Comparison of ENCODE assay signal across 23 cellular contexts in the genomic region with DNA sequence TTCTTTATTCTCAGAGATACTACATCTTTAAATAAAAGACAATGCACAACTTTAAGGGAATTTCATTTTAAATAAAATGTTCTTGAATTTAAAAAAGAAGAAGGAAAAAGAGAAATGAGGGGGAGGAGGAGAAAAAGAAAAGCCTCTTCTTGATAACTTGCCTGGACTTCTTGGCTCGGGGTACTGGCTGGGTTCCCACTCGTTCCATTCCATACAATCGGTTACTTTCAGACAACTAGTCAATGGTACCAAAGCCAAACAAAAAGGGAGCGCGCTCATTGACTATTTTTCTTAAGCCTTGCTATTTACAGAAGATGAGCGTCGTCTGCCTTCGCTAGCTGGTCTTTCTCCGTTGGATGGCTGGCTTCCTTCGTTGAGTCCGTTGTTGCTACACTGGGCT.
DNase-seq lines count a peak whose midpoint lies in the region; ATAC-seq, FAIRE-seq and TF ChIP-seq lines count a peak whose summit lies in the region.
"Had no signal": no experiment of that assay in that cellular context is flagged by ENCODE, and none has a peak within 500 bp of the region (broad histone marks: within the 10 kb centered on the region; RNA-seq: fewer than 3 reads in every experiment).

No MANE protein-coding gene starts in this region.

- H3K9me3 ChIP-seq in skeletal muscle tissue (ENCODE audit: control insufficient read depth in 3 of 3, low read length in 3 of 3) = peaks cover 0 to 2% (median 0%) of the 10 kb centered on the region in 3 donors
- H3K9me3 ChIP-seq: MG63 had no signal

- peak overlapping the region in 2 of 3 donors; percentile 24 to 33 for H3K4me3 ChIP-seq in skeletal muscle tissue (ENCODE audit: low read length in 3 of 3)
- H3K4me3 ChIP-seq: GM12878, MG63 had no signal

- H3K4me1 ChIP-seq in skeletal muscle tissue (ENCODE audit: control insufficient read depth in 3 of 3, insufficient read depth in 3 of 3, low read length in 3 of 3) = peaks cover 0 to 7% (median 3%) of the 10 kb centered on the region in 3 donors

- no peak overlapping the region for H3K9ac ChIP-seq in skeletal muscle tissue (ENCODE audit: low read depth in 1 of 3, low read length in 3 of 3)

- no peak overlapping the region for H3K27ac ChIP-seq in skeletal muscle tissue (ENCODE audit: low read depth, low read length)
- H3K27ac ChIP-seq: RWPE1 had no signal

- H3K27me3 ChIP-seq in skeletal muscle tissue (ENCODE audit: control insufficient read depth in 3 of 3, insufficient read depth in 3 of 3, low read length in 3 of 3) = peaks cover 0 to 6% (median 3%) of the 10 kb centered on the region in 3 donors
- H3K27me3 ChIP-seq: MG63 had no signal

- peak; percentile 21 for FAIRE-seq in D721Med (lab: Jason Lieb, UNC)
- FAIRE-seq: GM12878 had no signal

- ATAC-seq in HG02678 (IDR thresholded peaks at IDR 0.05; ENCODE audit: unreplicated experiment) = no peak
- ATAC-seq: GM12878 had no signal

- no peaks in the 10 kb centered on the region for H3K36me3 ChIP-seq in skeletal muscle tissue (ENCODE audit: control insufficient read depth in 3 of 3, insufficient read depth in 3 of 3, low read length in 3 of 3)
- H3K36me3 ChIP-seq: MG63 had no signal

- DNase-seq in D721Med (ENCODE audit: insufficient read length, low spot score) (no peak), astrocyte of the hippocampus (ENCODE audit: low read depth, low spot score) (peak; percentile 55), midbrain (lab: John Stamatoyannopoulos, UW) (peak; percentile 3), HuH-7.5 (ENCODE audit: low spot score) (no peak)
- DNase-seq in activated CD4-positive, alpha-beta T cell treated with anti-CD3 and anti-CD28 coated beads, Interleukin-2, amount 50 U/mL, for 4 hours = no peak
- DNase-seq: CD4-positive, CD25-positive, alpha-beta regulatory T cell; COR-L47; DMS 273 treated with DMSO at 0.1 percent for 48 hours; DMS79 treated with DMSO at 0.1 percent for 48 hours; H7; Kasumi-1; MG63; NCI-H1417; NCI-H1694 treated with DMSO at 0.1 percent for 48 hours; NCI-H2081 treated with DMSO at 0.1 percent for 48 hours; NCI-H446 treated with DMSO at 0.1 percent for 48 hours; NCI-H69; NK-92 treated with Interleukin-12 subunit alpha and Interleukin-12 subunit beta, amount 100 ng/mL, for 24 hours; SHP77 treated with DMSO at 0.1 percent for 48 hours had no signal

- TF ChIP-seq CTCF in D721Med (IDR thresholded peaks at IDR 0.05; ENCODE audit: insufficient read depth, missing control alignments) = no peak

Comparison
In these comparisons a context has a peak if more than half of its experiments do, and no peak if none do; other contexts are left out.
1. DNase-seq: peak in astrocyte of the hippocampus (single experiment) and midbrain (single experiment); none in D721Med (single experiment), HuH-7.5 (single experiment) and activated CD4-positive, alpha-beta T cell treated with anti-CD3 and anti-CD28 coated beads, Interleukin-2, amount 50 U/mL, for 4 hours (0 of 2).